Comparison of ENCODE assay signal across 31 cellular contexts in the genomic region with DNA sequence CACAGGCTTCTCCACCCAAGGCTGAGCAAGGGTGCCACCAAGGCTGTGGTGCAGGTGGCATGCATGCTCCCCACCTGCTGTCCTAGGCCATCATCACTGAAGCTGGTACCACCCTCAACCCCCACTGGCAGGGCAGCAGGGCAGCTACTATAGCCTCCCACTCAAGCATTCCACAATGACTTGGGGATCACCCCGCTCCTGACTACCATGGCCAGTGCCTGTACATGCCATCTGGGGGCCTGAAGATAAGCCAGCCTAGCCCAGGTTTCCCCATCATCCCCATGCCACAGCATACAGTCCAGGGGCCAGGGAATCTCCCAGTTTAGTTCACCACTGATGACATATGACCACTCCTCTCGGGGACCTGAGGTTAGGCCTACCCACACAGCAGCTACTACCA.
"Had no signal": no experiment of that assay in that cellular context is flagged by ENCODE, and none has a peak within 500 bp of the region (broad histone marks: within the 10 kb centered on the region; RNA-seq: fewer than 3 reads in every experiment).

No MANE protein-coding gene starts in this region.

- H3K4me1 ChIP-seq: esophagus muscularis mucosa, foreskin keratinocyte, gastrocnemius medialis, heart left ventricle had no signal

- H3K4me3 ChIP-seq: esophagus muscularis mucosa, gastrocnemius medialis, heart left ventricle had no signal

- ATAC-seq: activated naive CD4-positive, alpha-beta T cell treated with anti-CD3 and anti-CD28 coated beads, Interleukin-2, amount 50 U/mL, for 72 hours; activated T-cell treated with anti-CD3 and anti-CD28 coated beads, Interleukin-2, amount 50 U/mL, for 72 hours; effector memory CD8-positive, alpha-beta T cell; foreskin keratinocyte; gastrocnemius medialis; WTC11 had no signal

- H3K9me3 ChIP-seq: gastrocnemius medialis had no signal

- H3K27ac Mint-ChIP-seq: activated CD4-positive, alpha-beta memory T cell treated with anti-CD3 and anti-CD28 coated beads, Interleukin-2, amount 10 ng/mL, durations not matched to agents 7 days and 5 days; activated CD4-positive, alpha-beta T cell treated with anti-CD3 and anti-CD28 coated beads, Interleukin-2, amount 10 ng/mL, durations not matched to agents 7 days and 5 days; activated naive CD4-positive, alpha-beta T cell treated with anti-CD3 and anti-CD28 coated beads, Interleukin-2, amount 10 ng/mL, durations not matched to agents 7 days and 5 days; activated naive CD4-positive, alpha-beta T cell treated with anti-CD3 and anti-CD28 coated beads, Interleukin-2, amount 50 U/mL, for 72 hours; activated naive CD8-positive, alpha-beta T cell treated with anti-CD3 and anti-CD28 coated beads, Interleukin-2, amount 10 ng/mL, durations not matched to agents 7 days and 5 days; activated T-cell treated with anti-CD3 and anti-CD28 coated beads, Interleukin-2, amount 50 U/mL, for 24 hours; activated T-cell treated with anti-CD3 and anti-CD28 coated beads, Interleukin-2, amount 50 U/mL, for 72 hours; effector memory CD8-positive, alpha-beta T cell; WTC11 had no signal

- H3K4me3 Mint-ChIP-seq: activated CD4-positive, alpha-beta memory T cell treated with anti-CD3 and anti-CD28 coated beads, Interleukin-2, amount 10 ng/mL, durations not matched to agents 7 days and 5 days; activated CD4-positive, alpha-beta T cell treated with anti-CD3 and anti-CD28 coated beads, Interleukin-2, amount 10 ng/mL, durations not matched to agents 7 days and 5 days; activated naive CD4-positive, alpha-beta T cell treated with anti-CD3 and anti-CD28 coated beads, Interleukin-2, amount 10 ng/mL, durations not matched to agents 7 days and 5 days; activated naive CD8-positive, alpha-beta T cell treated with anti-CD3 and anti-CD28 coated beads, Interleukin-2, amount 10 ng/mL, durations not matched to agents 7 days and 5 days; activated T-cell treated with anti-CD3 and anti-CD28 coated beads, Interleukin-2, amount 50 U/mL, for 24 hours; activated T-cell treated with anti-CD3 and anti-CD28 coated beads, Interleukin-2, amount 50 U/mL, for 72 hours; effector memory CD8-positive, alpha-beta T cell; WTC11 had no signal

- DNase-seq: activated CD4-positive, alpha-beta memory T cell treated with anti-CD3 and anti-CD28 coated beads, Interleukin-2, amount 10 ng/mL, durations not matched to agents 7 days and 5 days; activated CD4-positive, alpha-beta T cell treated with anti-CD3 and anti-CD28 coated beads for 1 hour; activated CD4-positive, alpha-beta T cell treated with anti-CD3 and anti-CD28 coated beads for 4 hours; activated CD4-positive, alpha-beta T cell treated with anti-CD3 and anti-CD28 coated beads, Interleukin-2, amount 10 ng/mL, durations not matched to agents 7 days and 5 days; activated CD4-positive, alpha-beta T cell treated with anti-CD3 and anti-CD28 coated beads, Interleukin-2, amount 50 U/mL, for 4 hours; activated CD8-positive, alpha-beta memory T cell treated with anti-CD3 and anti-CD28 coated beads, Interleukin-2, amount 50 U/mL, for 48 hours; activated gamma-delta T cell; activated naive CD4-positive, alpha-beta T cell; activated naive CD4-positive, alpha-beta T cell treated with anti-CD3 and anti-CD28 coated beads, Interleukin-2, amount 10 ng/mL, durations not matched to agents 7 days and 5 days; activated naive CD8-positive, alpha-beta T cell treated with anti-CD3 and anti-CD28 coated beads, Interleukin-2, amount 10 ng/mL, durations not matched to agents 7 days and 5 days; activated T-cell treated with anti-CD3 and anti-CD28 coated beads for 4 hours; activated T-cell treated with anti-CD3 and anti-CD28 coated beads, Interleukin-2, amount 50 U/mL, for 24 hours; activated T-cell treated with anti-CD3 and anti-CD28 coated beads, Interleukin-2, amount 50 U/mL, for 72 hours; brain microvascular endothelial cell; caudate nucleus; cortex of kidney; dermis blood vessel endothelial cell; effector CD4-positive, alpha-beta T cell; effector memory CD8-positive, alpha-beta T cell; erythroblast; foreskin keratinocyte; gastrocnemius medialis; glutamatergic neuron; heart left ventricle; T-helper 2 cell had no signal

- H3K36me3 Mint-ChIP-seq: activated naive CD4-positive, alpha-beta T cell treated with anti-CD3 and anti-CD28 coated beads, Interleukin-2, amount 10 ng/mL, durations not matched to agents 7 days and 5 days; activated naive CD4-positive, alpha-beta T cell treated with anti-CD3 and anti-CD28 coated beads, Interleukin-2, amount 50 U/mL, for 72 hours; activated naive CD8-positive, alpha-beta T cell treated with anti-CD3 and anti-CD28 coated beads, Interleukin-2, amount 10 ng/mL, durations not matched to agents 7 days and 5 days; WTC11 had no signal

- H3K27me3 ChIP-seq: brain microvascular endothelial cell, esophagus muscularis mucosa, foreskin keratinocyte, gastrocnemius medialis, heart left ventricle had no signal

- H3K27ac ChIP-seq: brain microvascular endothelial cell, esophagus muscularis mucosa, foreskin keratinocyte, gastrocnemius medialis, heart left ventricle, VCaP had no signal

- H3K4me1 Mint-ChIP-seq: activated CD4-positive, alpha-beta memory T cell treated with anti-CD3 and anti-CD28 coated beads, Interleukin-2, amount 10 ng/mL, durations not matched to agents 7 days and 5 days; activated CD4-positive, alpha-beta T cell treated with anti-CD3 and anti-CD28 coated beads, Interleukin-2, amount 10 ng/mL, durations not matched to agents 7 days and 5 days; activated naive CD4-positive, alpha-beta T cell treated with anti-CD3 and anti-CD28 coated beads, Interleukin-2, amount 10 ng/mL, durations not matched to agents 7 days and 5 days; activated naive CD8-positive, alpha-beta T cell treated with anti-CD3 and anti-CD28 coated beads, Interleukin-2, amount 10 ng/mL, durations not matched to agents 7 days and 5 days had no signal

- FAIRE-seq: astrocyte, colon had no signal

- H3K36me3 ChIP-seq: brain microvascular endothelial cell, esophagus muscularis mucosa, gastrocnemius medialis, heart left ventricle had no signal
